1 cellular context compared by ENCODE assay signal in genomic region chr14:91398707-91399106, GRCh38.
TF ChIP-seq lines count a peak whose summit lies in the region.

No MANE protein-coding gene starts in this region.

TF ChIP-seq in GM23338, 12 proteins besides CTCF, POLR2A, EP300 and RAD21 (continued from another document):
- TF ChIP-seq REST (IDR thresholded peaks at IDR 0.05; ENCODE audit: unreplicated experiment) (no peak), ZNF331 (CRISPR knock-in tag; IDR thresholded peaks at IDR 0.05; ENCODE audit: low read depth) (no peak), EZH2phosphoT487 (IDR thresholded peaks at IDR 0.05; ENCODE audit: unreplicated experiment) (no peak), STAT1 (IDR thresholded peaks at IDR 0.05; ENCODE audit: unreplicated experiment) (no peak), ZNF114 (CRISPR knock-in tag; IDR thresholded peaks at IDR 0.05) (no peak), CREB1 (CRISPR knock-in tag; IDR thresholded peaks at IDR 0.05; ENCODE audit: low read depth) (no peak), EZH2 (IDR thresholded peaks at IDR 0.05; ENCODE audit: low read depth, unreplicated experiment) (no peak)
